ENCODE assay signal across 17 cellular contexts in the genomic region with DNA sequence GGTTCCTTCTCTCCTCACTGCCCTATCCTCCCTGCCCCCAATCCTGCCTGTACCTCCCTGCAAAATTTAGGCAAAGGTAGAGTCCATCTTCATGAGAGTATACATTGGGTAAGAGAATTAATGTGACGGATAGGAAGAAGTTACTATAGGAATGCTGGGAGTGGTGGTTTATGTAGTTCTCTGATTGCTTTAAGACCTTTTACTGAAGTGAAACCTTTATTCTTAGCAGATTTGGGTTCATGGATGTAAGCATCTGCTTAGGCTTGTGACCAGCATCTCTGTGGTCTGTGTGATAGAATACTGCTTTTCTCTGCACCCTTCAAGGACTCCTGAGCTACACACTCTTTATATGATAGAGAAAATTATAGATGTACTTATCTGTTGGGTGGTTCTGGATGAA.
"Had no signal": no experiment of that assay in that cellular context is flagged by ENCODE, and none has a peak within 500 bp of the region (broad histone marks: within the 10 kb centered on the region; RNA-seq: fewer than 3 reads in every experiment).

No MANE protein-coding gene starts in this region.

- H3K4me3 ChIP-seq: dorsolateral prefrontal cortex, neural progenitor cell, prostate gland, skin epidermis, stomach, testis had no signal

- H3K4me1 ChIP-seq: neural progenitor cell, prostate gland had no signal

- H3K36me3 ChIP-seq: neural progenitor cell, prostate gland, stomach had no signal

- H3K4me3 Mint-ChIP-seq: activated naive CD8-positive, alpha-beta T cell treated with anti-CD3 and anti-CD28 coated beads, Interleukin-2, amount 10 ng/mL, durations not matched to agents 7 days and 5 days; activated T-helper 1 cell treated with anti-CD3 and anti-CD28 coated beads, Interleukin-12 subunit alpha, Interleukin-12 subunit beta, Interleukin-2, Interleukin-4 antibody, amounts not matched to agents 30 ng/mL and 10 ng/mL and 1 ng/mL, durations not matched to agents 14 hours and 24 hours and 36 hours; T-helper 1 cell treated with Interleukin-12 subunit alpha and Interleukin-12 subunit beta and Interleukin-4 antibody, amounts not matched to agents 30 μg/mL and 1 μg/mL, for 36 hours; type B pancreatic cell had no signal

- H2AFZ ChIP-seq: neural progenitor cell had no signal

- H3K27me3 Mint-ChIP-seq: activated naive CD8-positive, alpha-beta T cell treated with anti-CD3 and anti-CD28 coated beads, Interleukin-2, amount 10 ng/mL, durations not matched to agents 7 days and 5 days; brain; naive thymus-derived CD4-positive, alpha-beta T cell; type B pancreatic cell had no signal

- ATAC-seq: activated CD4-positive, CD25-positive, alpha-beta regulatory T cell treated with anti-CD3 and anti-CD28 coated beads, Interleukin-2, amount 50 U/mL, for 24 hours; naive thymus-derived CD4-positive, alpha-beta T cell; right cardiac atrium had no signal

- H3K27me3 ChIP-seq: dorsolateral prefrontal cortex, neural progenitor cell, stomach, testis had no signal

- H3K4me2 ChIP-seq: neural progenitor cell had no signal

- DNase-seq: activated naive CD8-positive, alpha-beta T cell treated with anti-CD3 and anti-CD28 coated beads, Interleukin-2, amount 10 ng/mL, durations not matched to agents 7 days and 5 days; amygdala; caudate nucleus; dorsolateral prefrontal cortex; mesenchymal stem cell; naive thymus-derived CD4-positive, alpha-beta T cell; right cardiac atrium; stomach; testis had no signal

- H3K9me3 Mint-ChIP-seq: activated naive CD8-positive, alpha-beta T cell treated with anti-CD3 and anti-CD28 coated beads, Interleukin-2, amount 10 ng/mL, durations not matched to agents 7 days and 5 days; activated T-helper 1 cell treated with anti-CD3 and anti-CD28 coated beads, Interleukin-12 subunit alpha, Interleukin-12 subunit beta, Interleukin-2, Interleukin-4 antibody, amounts not matched to agents 30 ng/mL and 10 ng/mL and 1 ng/mL, durations not matched to agents 14 hours and 24 hours and 36 hours; naive thymus-derived CD4-positive, alpha-beta T cell; T-helper 1 cell treated with Interleukin-12 subunit alpha and Interleukin-12 subunit beta and Interleukin-4 antibody, amounts not matched to agents 30 μg/mL and 1 μg/mL, for 36 hours; type B pancreatic cell had no signal

- H3K27ac Mint-ChIP-seq: activated naive CD8-positive, alpha-beta T cell treated with anti-CD3 and anti-CD28 coated beads, Interleukin-2, amount 10 ng/mL, durations not matched to agents 7 days and 5 days; activated T-helper 1 cell treated with anti-CD3 and anti-CD28 coated beads, Interleukin-12 subunit alpha, Interleukin-12 subunit beta, Interleukin-2, Interleukin-4 antibody, amounts not matched to agents 30 ng/mL and 10 ng/mL and 1 ng/mL, durations not matched to agents 14 hours and 24 hours and 36 hours; neural progenitor cell; T-helper 1 cell treated with Interleukin-12 subunit alpha and Interleukin-12 subunit beta and Interleukin-4 antibody, amounts not matched to agents 30 μg/mL and 1 μg/mL, for 36 hours; type B pancreatic cell had no signal

- H3K27ac ChIP-seq: neural progenitor cell, prostate gland, skin epidermis, stomach, testis had no signal

- H3K9me3 ChIP-seq: prostate gland, stomach, testis had no signal
